In the genomic region with DNA sequence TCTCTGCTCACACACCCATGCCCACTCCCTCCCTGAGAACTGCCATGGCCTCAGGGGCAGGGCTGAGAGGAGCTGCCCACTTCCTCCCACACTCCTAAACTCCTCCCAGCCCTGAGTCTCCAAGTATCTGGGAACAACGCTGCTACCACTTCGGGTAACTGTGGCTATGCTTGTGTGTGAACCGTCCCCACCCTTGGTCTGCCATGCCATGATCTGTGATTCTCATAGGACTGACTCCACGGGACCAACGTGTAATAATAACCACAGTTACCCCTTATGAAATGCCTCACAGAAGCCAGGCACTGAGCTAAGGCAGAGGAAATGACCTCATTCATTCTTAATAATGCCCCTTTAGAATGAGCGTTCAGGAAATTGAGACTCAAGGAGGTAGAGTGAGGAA, we compare ENCODE assay signal across 14 cellular contexts.
DNase-seq lines count a peak whose midpoint lies in the region; ATAC-seq lines count a peak whose summit lies in the region.
"Had no signal": no experiment of that assay in that cellular context is flagged by ENCODE, and none has a peak within 500 bp of the region (broad histone marks: within the 10 kb centered on the region; RNA-seq: fewer than 3 reads in every experiment).

No MANE protein-coding gene starts in this region.

- no peak for ATAC-seq in HG02852 (IDR thresholded peaks at IDR 0.05; ENCODE audit: unreplicated experiment)
- no peak for ATAC-seq in HG02798 (IDR thresholded peaks at IDR 0.05; ENCODE audit: poor library complexity, unreplicated experiment)
- ATAC-seq: effector memory CD8-positive, alpha-beta T cell had no signal

- DNase-seq in EL: peak; percentile 55
- DNase-seq in MG63: peak; percentile 52
- peak; percentile 67 for DNase-seq in dermis blood vessel endothelial cell
- peak; percentile 30 for DNase-seq in pulmonary artery endothelial cell (ENCODE audit: low read depth, low spot score)
- DNase-seq in NCI-H748 treated with DMSO at 0.1 percent for 48 hours (lab: John Stamatoyannopoulos, UW): no peak
- DNase-seq: activated CD8-positive, alpha-beta memory T cell treated with anti-CD3 and anti-CD28 coated beads, Interleukin-2, amount 50 U/mL, for 48 hours; activated naive CD4-positive, alpha-beta T cell treated with Interleukin-2 at 50 U/mL for 16 hours; DMS79 treated with DMSO at 0.1 percent for 48 hours; effector memory CD8-positive, alpha-beta T cell; foreskin fibroblast; NCI-H1105 treated with DMSO at 0.1 percent for 48 hours; testis had no signal

- no peaks in the 10 kb centered on the region for H3K36me3 ChIP-seq in MG63

- H3K4me3 ChIP-seq in MG63: no peak overlapping the region
- H3K4me3 ChIP-seq: testis had no signal

- H3K9me3 ChIP-seq in MG63: no peaks in the 10 kb centered on the region
- H3K9me3 ChIP-seq: testis had no signal

- no peaks in the 10 kb centered on the region for H3K27me3 ChIP-seq in MG63
- H3K27me3 ChIP-seq: testis had no signal
